ENCODE assay signal across 1 cellular context in genomic region chr22:33013051-33013450, GRCh38.
TF ChIP-seq lines count a peak whose summit lies in the region.

No MANE protein-coding gene starts in this region.

TF ChIP-seq in GM23338, 12 proteins besides CTCF, POLR2A, EP300 and RAD21 (continued from another document):
- no peak for TF ChIP-seq ZNF462 (CRISPR knock-in tag; IDR thresholded peaks at IDR 0.05)
